In the genomic region with DNA sequence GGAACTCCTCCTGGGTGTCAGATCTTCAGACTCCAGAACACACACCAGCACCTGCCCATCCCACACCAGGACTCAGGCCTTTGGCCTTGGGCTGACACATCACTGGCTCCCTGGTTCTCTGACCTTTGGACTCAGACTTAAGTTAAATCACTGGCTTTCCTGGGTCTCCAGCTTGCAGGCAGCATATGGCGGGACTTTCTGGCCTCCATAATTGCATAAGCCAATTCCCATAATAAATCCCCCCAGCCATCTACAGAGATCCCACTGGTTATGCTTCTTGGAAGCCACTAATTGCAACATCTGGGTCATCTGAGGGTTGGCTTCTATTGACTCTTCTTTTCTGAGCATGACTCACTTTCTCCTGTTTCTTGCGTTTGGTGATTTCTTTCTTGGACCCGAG, we compare ENCODE assay signal across 18 cellular contexts.
DNase-seq lines count a peak whose midpoint lies in the region; ATAC-seq and TF ChIP-seq lines count a peak whose summit lies in the region.
"Had no signal": no experiment of that assay in that cellular context is flagged by ENCODE, and none has a peak within 500 bp of the region (broad histone marks: within the 10 kb centered on the region; RNA-seq: fewer than 3 reads in every experiment).

No MANE protein-coding gene starts in this region.

- peak overlapping the region in 1 of 4 donors; percentile 54 for H3K4me3 Mint-ChIP-seq in IgD-negative memory B cell
- H3K4me3 Mint-ChIP-seq: activated CD4-positive, alpha-beta T cell treated with anti-CD3 and anti-CD28 coated beads for 36 hours; effector memory CD8-positive, alpha-beta T cell had no signal

- H3K27me3 Mint-ChIP-seq in IgD-negative memory B cell, result peaks cover 2% of the 10 kb centered on the region
- H3K27me3 Mint-ChIP-seq: activated CD4-positive, alpha-beta T cell treated with anti-CD3 and anti-CD28 coated beads for 36 hours; effector memory CD8-positive, alpha-beta T cell had no signal

- peak overlapping the region; percentile 94 to 98 (median 96) for H3K27ac Mint-ChIP-seq in IgD-negative memory B cell
- H3K27ac Mint-ChIP-seq: activated CD4-positive, alpha-beta T cell treated with anti-CD3 and anti-CD28 coated beads for 36 hours; effector memory CD8-positive, alpha-beta T cell had no signal

- H3K79me2 ChIP-seq in hepatocyte, result peaks cover 2% of the 10 kb centered on the region

- no peak overlapping the region for H3K4me2 ChIP-seq in hepatocyte

- ATAC-seq in sciatic nerve, result peak; percentile 75
- ATAC-seq in gastroesophageal sphincter, result no peak
- no peak for ATAC-seq in GM21717 (IDR thresholded peaks at IDR 0.05; ENCODE audit: unreplicated experiment)
- ATAC-seq: activated CD4-positive, alpha-beta T cell treated with anti-CD3 and anti-CD28 coated beads for 36 hours; effector memory CD8-positive, alpha-beta T cell had no signal

- H3K36me3 Mint-ChIP-seq in IgD-negative memory B cell, result peaks cover 7% of the 10 kb centered on the region

- TF ChIP-seq CTCF in hepatocyte (IDR thresholded peaks at IDR 0.05; ENCODE audit: poor library complexity) (no peak), gastroesophageal sphincter (IDR thresholded peaks at IDR 0.05) (no peak), esophagus squamous epithelium (IDR thresholded peaks at IDR 0.05) (no peak)

- in situ Hi-C loops in ACHN (cut with HindIII; ENCODE audit: low pct_ligation_motif_present, low pct_unique_long_range_greater_than_20kb, low sequenced_read_pairs), result no loop called here

- WGBS in hepatocyte (ENCODE audit: low lambda C conversion rate, missing lambda C conversion rate), result 92% methylated on average over 3 of the region's 3 CpGs
- 83 to 100% methylated on average over 1 to 2 of the region's 3 CpGs for WGBS in gastroesophageal sphincter (ENCODE audit: low coverage in 1 of 2), 2 donors
- WGBS in esophagus squamous epithelium, 2 donors, result 84 to 86% methylated on average over 3 of the region's 3 CpGs

- no peaks in the 10 kb centered on the region for H3K27me3 ChIP-seq in hepatocyte
- no peaks in the 10 kb centered on the region for H3K27me3 ChIP-seq in gastroesophageal sphincter
- no peaks in the 10 kb centered on the region for H3K27me3 ChIP-seq in esophagus squamous epithelium

- peak; percentile 86 for DNase-seq in amniotic epithelial cell (ENCODE audit: low read depth)
- DNase-seq in hepatocyte (ENCODE audit: low spot score), result peak; percentile 42
- DNase-seq in sciatic nerve (ENCODE audit: low spot score), result no peak
- no peak for DNase-seq in ACHN
- DNase-seq in esophagus squamous epithelium (lab: John Stamatoyannopoulos, UW), result no peak
- DNase-seq: activated CD4-positive, alpha-beta T cell treated with anti-CD3 and anti-CD28 coated beads for 36 hours; activated gamma-delta T cell; amniotic stem cell; Caco-2; effector memory CD8-positive, alpha-beta T cell; foreskin melanocyte; left ventricle myocardium inferior; NCI-H1417 treated with DMSO at 0.1 percent for 48 hours; stimulated activated CD4-positive, alpha-beta T cell treated with anti-CD3 and anti-CD28 coated beads, Interleukin-2, amount 100 ng/mL, for 48 hours; T1000 had no signal

- H3K4me1 ChIP-seq in hepatocyte (ENCODE audit: insufficient read depth) (no peaks in the 10 kb centered on the region), gastroesophageal sphincter (peaks cover 0 to 14% (median 0%) of the 10 kb centered on the region in 3 donors), esophagus squamous epithelium (no peaks in the 10 kb centered on the region)
- H3K4me1 ChIP-seq: Caco-2 had no signal

- peaks cover 0 to 2% (median 0%) of the 10 kb centered on the region in 3 donors for H3K9me3 Mint-ChIP-seq in IgD-negative memory B cell
- H3K9me3 Mint-ChIP-seq: effector memory CD8-positive, alpha-beta T cell had no signal

- H3K4me3 ChIP-seq in hepatocyte (no peak overlapping the region), gastroesophageal sphincter (no peak overlapping the region), esophagus squamous epithelium (no peak overlapping the region)
- H3K4me3 ChIP-seq: left ventricle myocardium inferior had no signal

- TF ChIP-seq EP300 in gastroesophageal sphincter (IDR thresholded peaks at IDR 0.05), result no peak

- H3K4me1 Mint-ChIP-seq in IgD-negative memory B cell, result peaks cover 29 to 56% (median 40%) of the 10 kb centered on the region in 3 donors
- H3K4me1 Mint-ChIP-seq: activated CD4-positive, alpha-beta T cell treated with anti-CD3 and anti-CD28 coated beads for 36 hours had no signal

- intact Hi-C loops in sciatic nerve (cut with DNase I) (no loop called here), esophagus squamous epithelium (cut with DNase I) (no loop called here)

- H3K27ac ChIP-seq in hepatocyte (peak overlapping the region; percentile 14), gastroesophageal sphincter (no peak overlapping the region), esophagus squamous epithelium (no peak overlapping the region)
- H3K27ac ChIP-seq: left ventricle myocardium inferior had no signal

- no peaks in the 10 kb centered on the region for H3K36me3 ChIP-seq in hepatocyte (replicated peaks; ENCODE audit: insufficient read depth, low read depth)
- H3K36me3 ChIP-seq in gastroesophageal sphincter, result no peaks in the 10 kb centered on the region
- H3K36me3 ChIP-seq in esophagus squamous epithelium, result no peaks in the 10 kb centered on the region
- H3K36me3 ChIP-seq: left ventricle myocardium inferior had no signal

- H3K9me2 ChIP-seq in hepatocyte (replicated peaks; ENCODE audit: insufficient read depth), result no peaks in the 10 kb centered on the region

- no peak for TF ChIP-seq POLR2A in gastroesophageal sphincter (IDR thresholded peaks at IDR 0.05)
- TF ChIP-seq POLR2A in esophagus squamous epithelium (IDR thresholded peaks at IDR 0.05), result no peak

- H3K9me3 ChIP-seq in hepatocyte (ENCODE audit: low read depth) (no peaks in the 10 kb centered on the region), gastroesophageal sphincter (no peaks in the 10 kb centered on the region), esophagus squamous epithelium (no peaks in the 10 kb centered on the region)
- H3K9me3 ChIP-seq: Caco-2, left ventricle myocardium inferior had no signal

- H2AFZ ChIP-seq in hepatocyte, result no peak overlapping the region

- no peaks in the 10 kb centered on the region for H4K20me1 ChIP-seq in hepatocyte (ENCODE audit: insufficient read depth, poor library complexity, severe bottlenecking)

Comparison
In these comparisons a context has a peak if more than half of its experiments do, and no peak if none do; other contexts are left out.
1. DNase-seq: peak in amniotic epithelial cell (single experiment) and hepatocyte (single experiment); none in sciatic nerve (single experiment), ACHN (single experiment) and esophagus squamous epithelium (single experiment).